ENCODE assay signal across 9 cellular contexts in the genomic region with DNA sequence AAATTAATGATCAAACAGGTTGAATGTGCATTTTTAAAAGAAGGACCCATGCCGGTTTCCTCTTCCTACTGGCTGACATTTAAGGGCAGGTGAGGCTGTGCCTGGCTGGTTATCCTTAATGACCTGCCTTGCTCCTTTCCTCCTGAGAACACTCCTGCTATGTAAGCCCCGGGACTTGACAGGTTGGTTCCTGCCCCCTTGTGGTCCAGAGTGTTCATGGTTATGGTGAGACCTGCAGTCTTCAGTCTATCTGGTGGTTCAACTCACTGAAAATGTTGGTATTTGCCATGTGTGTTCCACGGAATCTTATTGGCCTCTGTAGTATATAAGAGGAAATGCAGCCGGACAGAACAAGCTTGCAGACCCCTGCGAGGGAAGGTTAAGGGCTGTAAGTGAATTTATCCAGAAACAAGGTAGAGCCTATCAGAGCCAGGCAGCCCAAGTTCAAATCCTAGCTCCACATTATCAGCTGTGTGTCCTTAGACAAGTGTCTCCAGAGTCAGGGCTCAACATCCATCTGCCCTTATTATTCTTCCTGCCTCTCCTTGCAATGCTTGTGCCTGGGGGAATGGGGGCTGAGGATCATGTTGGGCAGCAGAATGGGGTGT. TPM values are rescaled to one million over a fixed set of nuclear protein-coding genes. Genes with fewer than 3 reads are reported as not detected.
DNase-seq lines count a peak whose midpoint lies in the region; ATAC-seq and TF ChIP-seq lines count a peak whose summit lies in the region.
"Had no signal": no experiment of that assay in that cellular context is flagged by ENCODE, and none has a peak within 500 bp of the region (broad histone marks: within the 10 kb centered on the region; RNA-seq: fewer than 3 reads in every experiment).

No MANE protein-coding gene starts in this region.

- H3K9me3 ChIP-seq in upper lobe of right lung = no peaks in the 10 kb centered on the region
- H3K9me3 ChIP-seq in esophagus muscularis mucosa = no peaks in the 10 kb centered on the region

- no peak overlapping the region for H3K4me3 Mint-ChIP-seq in HFFc6

- H3K27me3 ChIP-seq in upper lobe of right lung (peaks cover 13% of the 10 kb centered on the region), esophagus muscularis mucosa (peaks cover 0 to 63% (median 0%) of the 10 kb centered on the region in 4 donors)

- H3K4me1 Mint-ChIP-seq in HFFc6 (ENCODE audit: low read depth) = no peaks in the 10 kb centered on the region

- no peak overlapping the region for H3K27ac Mint-ChIP-seq in HFFc6

- TF ChIP-seq EP300 in esophagus muscularis mucosa (IDR thresholded peaks at IDR 0.05) = no peak

- H3K27me3 Mint-ChIP-seq in HFFc6 (ENCODE audit: insufficient read depth) = peaks cover 20% of the 10 kb centered on the region

- intact Hi-C loops in upper lobe of right lung (cut with DNase I) (no loop called here), esophagus muscularis mucosa (cut with DNase I) (no loop called here)

- no peaks in the 10 kb centered on the region for H3K36me3 Mint-ChIP-seq in HFFc6 (ENCODE audit: low read depth)

- TF ChIP-seq POLR2A in esophagus muscularis mucosa (IDR thresholded peaks at IDR 0.05; ENCODE audit: low read depth) = no peak

- 27% methylated on average over 5 of the region's 5 CpGs for WGBS in esophagus muscularis mucosa

- no peaks in the 10 kb centered on the region for H3K9me3 Mint-ChIP-seq in HFFc6

- no peaks in the 10 kb centered on the region for H3K4me1 ChIP-seq in upper lobe of right lung
- H3K4me1 ChIP-seq in esophagus muscularis mucosa = no peaks in the 10 kb centered on the region

- ATAC-seq in upper lobe of right lung (peak; percentile 90), GM19397 (IDR thresholded peaks at IDR 0.05; ENCODE audit: unreplicated experiment) (no peak)

- no peaks in the 10 kb centered on the region for H3K36me3 ChIP-seq in upper lobe of right lung
- no peaks in the 10 kb centered on the region for H3K36me3 ChIP-seq in esophagus muscularis mucosa

- H3K27ac ChIP-seq in upper lobe of right lung (no peak overlapping the region), esophagus muscularis mucosa (replicated peaks in 1 of 4) (no peak overlapping the region)
- H3K27ac ChIP-seq: SK-N-MC had no signal

- peak; percentile 83 for DNase-seq in DMS 273 (lab: John Stamatoyannopoulos, UW; ENCODE audit: unreplicated experiment)
- DNase-seq in HFFc6 = peak; percentile 24
- peak; percentile 89 for DNase-seq in NCI-H774 (lab: John Stamatoyannopoulos, UW)
- DNase-seq in amniotic epithelial cell (ENCODE audit: low read depth) = peak; percentile 33
- peak; percentile 50 for DNase-seq in kidney tubule cell (ENCODE audit: low spot score)
- DNase-seq in upper lobe of right lung = no peak
- no peak for DNase-seq in esophagus muscularis mucosa (ENCODE audit: extremely low spot score)

- H3K4me3 ChIP-seq in upper lobe of right lung (no peak overlapping the region), esophagus muscularis mucosa (no peak overlapping the region)
- H3K4me3 ChIP-seq: SK-N-MC had no signal

- TF ChIP-seq CTCF in HFFc6 (IDR thresholded peaks at IDR 0.05) = peak; percentile 70
- peak; percentile 44 for TF ChIP-seq CTCF in upper lobe of right lung (IDR thresholded peaks at IDR 0.05)
- TF ChIP-seq CTCF in esophagus muscularis mucosa (IDR thresholded peaks at IDR 0.05) = peak in 1 of 3 experiments; percentile 6

RNA-seq across cellular contexts. Expression of a gene that starts 5.2 kb away (rescaled TPM):
- total RNA-seq in HFFc6 (2021; fragmentation: NEBNext Ultra II Directional; extraction: Animal tissue kit (Norgen Biotek cat#: 25700)) = not detected
- total RNA-seq in upper lobe of right lung = not detected
- not detected for total RNA-seq in esophagus muscularis mucosa

RNA-seq across cellular contexts. Expression of a gene that starts 23.9 kb away (rescaled TPM):
- not detected for total RNA-seq in HFFc6 (2021; fragmentation: NEBNext Ultra II Directional; extraction: Animal tissue kit (Norgen Biotek cat#: 25700))
- total RNA-seq in upper lobe of right lung = not detected
- not detected for total RNA-seq in esophagus muscularis mucosa

RNA-seq across cellular contexts. Expression of a gene that starts 44.0 kb away (rescaled TPM):
- not detected for total RNA-seq in HFFc6 (2021; fragmentation: NEBNext Ultra II Directional; extraction: Animal tissue kit (Norgen Biotek cat#: 25700))
- not detected for total RNA-seq in upper lobe of right lung
- total RNA-seq in esophagus muscularis mucosa = 1 to 10 TPM in 1 of 4 donors, under 1 TPM in 2, not detected in 1; 0.33 to 1.7 (median 0.58) TPM

Comparison
In these comparisons a context has a peak if more than half of its experiments do, and no peak if none do; other contexts are left out.
1. DNase-seq: peak in DMS 273 (single experiment), HFFc6 (single experiment), NCI-H774 (single experiment), amniotic epithelial cell (single experiment) and kidney tubule cell (single experiment); none in upper lobe of right lung (single experiment) and esophagus muscularis mucosa (single experiment).